Comparison of ENCODE assay signal across 8 cellular contexts in the genomic region with DNA sequence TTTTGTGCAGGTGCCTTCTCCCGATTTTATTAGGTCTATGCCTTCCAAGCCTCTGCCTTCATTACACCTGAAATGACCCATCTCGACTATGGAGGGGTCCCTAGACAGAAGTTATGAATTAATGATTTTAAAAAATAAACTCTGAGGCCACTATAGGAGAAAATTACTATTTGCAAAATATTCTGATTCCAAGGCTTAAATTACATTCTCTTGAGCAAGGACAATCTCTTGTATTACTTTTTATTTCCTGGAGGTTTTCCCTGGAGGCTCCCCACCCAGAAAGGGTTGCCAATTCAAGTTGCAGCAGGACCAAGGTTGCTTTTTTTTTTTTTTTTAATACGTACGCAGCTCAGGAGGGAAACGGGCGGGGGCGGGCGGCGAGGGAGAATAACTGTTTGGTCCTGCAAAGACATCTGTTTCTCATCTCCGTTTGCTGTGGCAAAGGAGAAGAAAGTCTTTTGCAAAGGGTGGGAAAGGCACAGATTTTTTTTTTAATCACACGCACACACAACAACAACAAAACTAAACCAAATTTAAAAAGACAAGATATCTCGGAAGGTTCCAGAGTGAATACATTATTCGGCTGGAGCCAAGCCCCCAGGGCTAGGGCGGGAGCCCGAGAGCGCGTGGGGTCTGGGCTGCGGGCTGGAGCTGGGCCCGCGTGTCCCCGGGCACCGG. TPM values are rescaled to one million over a fixed set of nuclear protein-coding genes. Genes with fewer than 3 reads are reported as not detected.
DNase-seq lines count a peak whose midpoint lies in the region; ATAC-seq and TF ChIP-seq lines count a peak whose summit lies in the region.

No MANE protein-coding gene starts in this region.

- no peaks in the 10 kb centered on the region for H3K9me3 Mint-ChIP-seq in naive B cell

- H3K36me3 Mint-ChIP-seq in naive B cell = no peaks in the 10 kb centered on the region

- H3K4me3 ChIP-seq in AG09309 (ENCODE audit: control insufficient read depth, low read depth, low read length) = peak overlapping the region; percentile 75

- no peak for DNase-seq in AG09309 (ENCODE audit: low read depth)
- DNase-seq in NCI-H1694 (lab: John Stamatoyannopoulos, UW) = peak; percentile 29
- peak; percentile 16 for DNase-seq in dermis blood vessel endothelial cell
- DNase-seq in naive B cell = no peak
- no peak for DNase-seq in activated gamma-delta T cell (lab: John Stamatoyannopoulos, UW)
- no peak for DNase-seq in stimulated activated CD8-positive, alpha-beta memory T cell treated with anti-CD3 and anti-CD28 coated beads, Interleukin-4, amount 100 ng/mL, for 48 hours

- H3K27ac Mint-ChIP-seq in naive B cell = peak overlapping the region in 1 of 6 donors; percentile 29

- peak overlapping the region; percentile 23 to 81 (median 65) for H3K4me3 Mint-ChIP-seq in naive B cell

- peaks cover 23 to 50% (median 41%) of the 10 kb centered on the region in 3 donors for H3K27me3 Mint-ChIP-seq in naive B cell

- peaks cover 4 to 14% (median 5%) of the 10 kb centered on the region in 3 donors for H3K4me1 Mint-ChIP-seq in naive B cell

- no peak for ATAC-seq in naive B cell (ENCODE audit: low read depth in 2 of 2)
- no peak for ATAC-seq in GM18873 (IDR thresholded peaks at IDR 0.05; ENCODE audit: low FRiP score, unreplicated experiment)
- ATAC-seq in GM18517 (IDR thresholded peaks at IDR 0.05; ENCODE audit: unreplicated experiment) = no peak

- TF ChIP-seq CTCF in AG09309 (IDR thresholded peaks at IDR 0.05; ENCODE audit: control insufficient read depth, insufficient read depth, low read depth, low read length, missing control alignments) = no peak

RNA-seq across cellular contexts. Expression of gene SERTAD4, which starts 0.6 kb away (rescaled TPM):
- total RNA-seq in dermis blood vessel endothelial cell = 1.1 and 3.9 TPM in 2 replicates
- polyA plus RNA-seq in naive B cell (ENCODE audit: low read depth in 6 of 6) = not detected

Comparison
In these comparisons a context has a peak if more than half of its experiments do, and no peak if none do; other contexts are left out.
1. DNase-seq: peak in NCI-H1694 (single experiment) and dermis blood vessel endothelial cell (single experiment); none in AG09309 (single experiment), naive B cell (single experiment), activated gamma-delta T cell (single experiment) and stimulated activated CD8-positive, alpha-beta memory T cell treated with anti-CD3 and anti-CD28 coated beads, Interleukin-4, amount 100 ng/mL, for 48 hours (single experiment).